In genomic region chr15:101692799-101693198, GRCh38 we compare ENCODE assay signal across 1 cellular context.
TF ChIP-seq lines count a peak whose summit lies in the region.

No MANE protein-coding gene starts in this region.

TF ChIP-seq in GM12878, 131 proteins besides CTCF, POLR2A, EP300 and RAD21:
- TF ChIP-seq HDGF (IDR thresholded peaks at IDR 0.05): no peak
- TF ChIP-seq NR2F1 (conservative IDR thresholded peaks at IDR 0.05): no peak
- no peak for TF ChIP-seq IKZF1 (conservative IDR thresholded peaks at IDR 0.05)
- no peak for TF ChIP-seq NKRF (conservative IDR thresholded peaks at IDR 0.05)
- TF ChIP-seq ZBTB33 (IDR thresholded peaks at IDR 0.05): no peak
- TF ChIP-seq PKNOX1 (IDR thresholded peaks at IDR 0.05): no peak
- TF ChIP-seq GATAD2B (conservative IDR thresholded peaks at IDR 0.05; ENCODE audit: low read depth): no peak
- TF ChIP-seq NR2C2 (IDR thresholded peaks at IDR 0.05; ENCODE audit: borderline replicate concordance, control insufficient read depth, insufficient read length, low read depth): no peak
- no peak for TF ChIP-seq ESRRA (IDR thresholded peaks at IDR 0.05; ENCODE audit: low read length)
- no peak for TF ChIP-seq SMAD1 (IDR thresholded peaks at IDR 0.05; ENCODE audit: low read depth, partially characterized antibody)
- TF ChIP-seq RELB (IDR thresholded peaks at IDR 0.05; ENCODE audit: low read depth): no peak
- no peak for TF ChIP-seq ZNF384 (IDR thresholded peaks at IDR 0.05; ENCODE audit: borderline replicate concordance, low read depth, low read length)
- no peak for TF ChIP-seq POLR2AphosphoS2 (IDR thresholded peaks at IDR 0.05; ENCODE audit: low read depth, low read length)
- no peak for TF ChIP-seq NFYA (IDR thresholded peaks at IDR 0.05; ENCODE audit: borderline replicate concordance, low read depth, low read length)
- no peak for TF ChIP-seq ZNF592 (IDR thresholded peaks at IDR 0.05)
- TF ChIP-seq BHLHE40 (IDR thresholded peaks at IDR 0.05; ENCODE audit: borderline replicate concordance in 1 of 2, low read depth in 2 of 2, low read length in 1 of 2): no peak
- no peak for TF ChIP-seq TAF1 (IDR thresholded peaks at IDR 0.05; ENCODE audit: borderline replicate concordance, low read depth, low read length)
- no peak for TF ChIP-seq CEBPZ (IDR thresholded peaks at IDR 0.05; ENCODE audit: low read depth, low read length)
- no peak for TF ChIP-seq E4F1 (IDR thresholded peaks at IDR 0.05; ENCODE audit: borderline replicate concordance, partially characterized antibody)
- no peak for TF ChIP-seq MLLT1 (IDR thresholded peaks at IDR 0.05)
